Comparison of ENCODE assay signal across 1 cellular context in the genomic region with DNA sequence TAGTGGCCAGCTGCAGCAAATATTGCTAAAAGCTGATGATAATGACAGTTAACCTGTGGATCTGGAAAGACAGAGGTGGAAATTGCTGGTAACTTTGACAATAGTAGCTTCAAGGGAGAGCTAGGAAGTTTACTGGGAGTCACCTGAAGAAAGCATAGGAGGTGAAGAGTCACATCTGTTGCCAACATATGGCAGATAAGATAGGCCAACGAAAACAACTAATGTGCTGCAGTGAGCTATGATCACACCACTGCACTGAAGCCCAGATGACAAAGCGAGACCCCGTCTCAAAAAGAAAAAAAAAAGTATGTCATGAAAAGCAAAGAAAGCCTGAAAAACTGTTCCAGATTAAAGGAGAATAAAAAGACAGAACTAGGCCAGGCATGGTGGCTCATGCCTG.
TF ChIP-seq lines count a peak whose summit lies in the region.

No MANE protein-coding gene starts in this region.

TF ChIP-seq in K562, 482 proteins besides CTCF, POLR2A, EP300 and RAD21 (continues in another document):
- TF ChIP-seq KLF16 (IDR thresholded peaks at IDR 0.05): peak; percentile 70
- TF ChIP-seq, protein P1, sequence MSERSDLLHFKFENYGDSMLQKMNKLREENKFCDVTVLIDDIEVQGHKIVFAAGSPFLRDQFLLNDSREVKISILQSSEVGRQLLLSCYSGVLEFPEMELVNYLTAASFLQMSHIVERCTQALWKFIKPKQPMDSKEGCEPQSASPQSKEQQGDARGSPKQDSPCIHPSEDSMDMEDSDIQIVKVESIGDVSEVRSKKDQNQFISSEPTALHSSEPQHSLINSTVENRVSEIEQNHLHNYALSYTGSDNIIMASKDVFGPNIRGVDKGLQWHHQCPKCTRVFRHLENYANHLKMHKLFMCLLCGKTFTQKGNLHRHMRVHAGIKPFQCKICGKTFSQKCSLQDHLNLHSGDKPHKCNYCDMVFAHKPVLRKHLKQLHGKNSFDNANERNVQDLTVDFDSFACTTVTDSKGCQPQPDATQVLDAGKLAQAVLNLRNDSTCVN (CRISPR knock-in tag; IDR thresholded peaks at IDR 0.05): no peak
- TF ChIP-seq ATF1 (CRISPR knock-in tag; IDR thresholded peaks at IDR 0.05): no peak
- TF ChIP-seq ATF1 (tag; IDR thresholded peaks at IDR 0.05): 0 out of 2 replicates have a peak, but pooled peaks have one; percentile 18
- no peak for TF ChIP-seq RFX5 (IDR thresholded peaks at IDR 0.05; ENCODE audit: low read depth, low read length)
- TF ChIP-seq DPF2 (IDR thresholded peaks at IDR 0.05): peak; percentile 96
- TF ChIP-seq, protein P2, sequence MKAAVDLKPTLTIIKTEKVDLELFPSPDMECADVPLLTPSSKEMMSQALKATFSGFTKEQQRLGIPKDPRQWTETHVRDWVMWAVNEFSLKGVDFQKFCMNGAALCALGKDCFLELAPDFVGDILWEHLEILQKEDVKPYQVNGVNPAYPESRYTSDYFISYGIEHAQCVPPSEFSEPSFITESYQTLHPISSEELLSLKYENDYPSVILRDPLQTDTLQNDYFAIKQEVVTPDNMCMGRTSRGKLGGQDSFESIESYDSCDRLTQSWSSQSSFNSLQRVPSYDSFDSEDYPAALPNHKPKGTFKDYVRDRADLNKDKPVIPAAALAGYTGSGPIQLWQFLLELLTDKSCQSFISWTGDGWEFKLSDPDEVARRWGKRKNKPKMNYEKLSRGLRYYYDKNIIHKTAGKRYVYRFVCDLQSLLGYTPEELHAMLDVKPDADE (conservative IDR thresholded peaks at IDR 0.05; ENCODE audit: control insufficient read depth, low read depth, low read length): no peak
- peak; percentile 33; the same call in 1 of the 2 replicates for TF ChIP-seq MTA1 (IDR thresholded peaks at IDR 0.05; ENCODE audit: borderline replicate concordance)
- 0 out of 2 replicates have a peak, but pooled peaks have one; percentile 39 for TF ChIP-seq RNF2 (IDR thresholded peaks at IDR 0.05)
- peak; percentile 86; the same call in 1 of the 2 replicates for TF ChIP-seq LEF1 (IDR thresholded peaks at IDR 0.05)
- peak; percentile 47 for TF ChIP-seq GATA2 (CRISPR knock-in tag; IDR thresholded peaks at IDR 0.05)
- TF ChIP-seq SMARCA4 (IDR thresholded peaks at IDR 0.05): peak; percentile 92
- TF ChIP-seq, protein P3, sequence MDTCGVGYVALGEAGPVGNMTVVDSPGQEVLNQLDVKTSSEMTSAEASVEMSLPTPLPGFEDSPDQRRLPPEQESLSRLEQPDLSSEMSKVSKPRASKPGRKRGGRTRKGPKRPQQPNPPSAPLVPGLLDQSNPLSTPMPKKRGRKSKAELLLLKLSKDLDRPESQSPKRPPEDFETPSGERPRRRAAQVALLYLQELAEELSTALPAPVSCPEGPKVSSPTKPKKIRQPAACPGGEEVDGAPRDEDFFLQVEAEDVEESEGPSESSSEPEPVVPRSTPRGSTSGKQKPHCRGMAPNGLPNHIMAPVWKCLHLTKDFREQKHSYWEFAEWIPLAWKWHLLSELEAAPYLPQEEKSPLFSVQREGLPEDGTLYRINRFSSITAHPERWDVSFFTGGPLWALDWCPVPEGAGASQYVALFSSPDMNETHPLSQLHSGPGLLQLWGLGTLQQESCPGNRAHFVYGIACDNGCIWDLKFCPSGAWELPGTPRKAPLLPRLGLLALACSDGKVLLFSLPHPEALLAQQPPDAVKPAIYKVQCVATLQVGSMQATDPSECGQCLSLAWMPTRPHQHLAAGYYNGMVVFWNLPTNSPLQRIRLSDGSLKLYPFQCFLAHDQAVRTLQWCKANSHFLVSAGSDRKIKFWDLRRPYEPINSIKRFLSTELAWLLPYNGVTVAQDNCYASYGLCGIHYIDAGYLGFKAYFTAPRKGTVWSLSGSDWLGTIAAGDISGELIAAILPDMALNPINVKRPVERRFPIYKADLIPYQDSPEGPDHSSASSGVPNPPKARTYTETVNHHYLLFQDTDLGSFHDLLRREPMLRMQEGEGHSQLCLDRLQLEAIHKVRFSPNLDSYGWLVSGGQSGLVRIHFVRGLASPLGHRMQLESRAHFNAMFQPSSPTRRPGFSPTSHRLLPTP (IDR thresholded peaks at IDR 0.05; ENCODE audit: borderline replicate concordance, extremely low read depth, insufficient read length): no peak
- TF ChIP-seq, protein P4, sequence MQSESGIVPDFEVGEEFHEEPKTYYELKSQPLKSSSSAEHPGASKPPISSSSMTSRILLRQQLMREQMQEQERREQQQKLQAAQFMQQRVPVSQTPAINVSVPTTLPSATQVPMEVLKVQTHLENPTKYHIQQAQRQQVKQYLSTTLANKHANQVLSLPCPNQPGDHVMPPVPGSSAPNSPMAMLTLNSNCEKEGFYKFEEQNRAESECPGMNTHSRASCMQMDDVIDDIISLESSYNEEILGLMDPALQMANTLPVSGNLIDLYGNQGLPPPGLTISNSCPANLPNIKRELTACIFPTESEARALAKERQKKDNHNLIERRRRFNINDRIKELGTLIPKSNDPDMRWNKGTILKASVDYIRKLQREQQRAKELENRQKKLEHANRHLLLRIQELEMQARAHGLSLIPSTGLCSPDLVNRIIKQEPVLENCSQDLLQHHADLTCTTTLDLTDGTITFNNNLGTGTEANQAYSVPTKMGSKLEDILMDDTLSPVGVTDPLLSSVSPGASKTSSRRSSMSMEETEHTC (IDR thresholded peaks at IDR 0.05): peak; percentile 44; the same call in 1 of the 2 replicates
- TF ChIP-seq ZNF316 (IDR thresholded peaks at IDR 0.05): peak; percentile 41; the same call in 1 of the 2 replicates
- TF ChIP-seq, protein P5, sequence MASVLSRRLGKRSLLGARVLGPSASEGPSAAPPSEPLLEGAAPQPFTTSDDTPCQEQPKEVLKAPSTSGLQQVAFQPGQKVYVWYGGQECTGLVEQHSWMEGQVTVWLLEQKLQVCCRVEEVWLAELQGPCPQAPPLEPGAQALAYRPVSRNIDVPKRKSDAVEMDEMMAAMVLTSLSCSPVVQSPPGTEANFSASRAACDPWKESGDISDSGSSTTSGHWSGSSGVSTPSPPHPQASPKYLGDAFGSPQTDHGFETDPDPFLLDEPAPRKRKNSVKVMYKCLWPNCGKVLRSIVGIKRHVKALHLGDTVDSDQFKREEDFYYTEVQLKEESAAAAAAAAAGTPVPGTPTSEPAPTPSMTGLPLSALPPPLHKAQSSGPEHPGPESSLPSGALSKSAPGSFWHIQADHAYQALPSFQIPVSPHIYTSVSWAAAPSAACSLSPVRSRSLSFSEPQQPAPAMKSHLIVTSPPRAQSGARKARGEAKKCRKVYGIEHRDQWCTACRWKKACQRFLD (CRISPR knock-in tag; IDR thresholded peaks at IDR 0.05): 0 out of 2 replicates have a peak, but pooled peaks have one; percentile 40
- TF ChIP-seq JUND (IDR thresholded peaks at IDR 0.05; ENCODE audit: borderline replicate concordance, low read depth, low read length): peak; percentile 65; the same call in 1 of the 2 replicates
- TF ChIP-seq JUND (tag; IDR thresholded peaks at IDR 0.05; ENCODE audit: borderline replicate concordance, low read depth, low read length): no peak; the same call in 2 of the 3 replicates
- TF ChIP-seq, protein P6, sequence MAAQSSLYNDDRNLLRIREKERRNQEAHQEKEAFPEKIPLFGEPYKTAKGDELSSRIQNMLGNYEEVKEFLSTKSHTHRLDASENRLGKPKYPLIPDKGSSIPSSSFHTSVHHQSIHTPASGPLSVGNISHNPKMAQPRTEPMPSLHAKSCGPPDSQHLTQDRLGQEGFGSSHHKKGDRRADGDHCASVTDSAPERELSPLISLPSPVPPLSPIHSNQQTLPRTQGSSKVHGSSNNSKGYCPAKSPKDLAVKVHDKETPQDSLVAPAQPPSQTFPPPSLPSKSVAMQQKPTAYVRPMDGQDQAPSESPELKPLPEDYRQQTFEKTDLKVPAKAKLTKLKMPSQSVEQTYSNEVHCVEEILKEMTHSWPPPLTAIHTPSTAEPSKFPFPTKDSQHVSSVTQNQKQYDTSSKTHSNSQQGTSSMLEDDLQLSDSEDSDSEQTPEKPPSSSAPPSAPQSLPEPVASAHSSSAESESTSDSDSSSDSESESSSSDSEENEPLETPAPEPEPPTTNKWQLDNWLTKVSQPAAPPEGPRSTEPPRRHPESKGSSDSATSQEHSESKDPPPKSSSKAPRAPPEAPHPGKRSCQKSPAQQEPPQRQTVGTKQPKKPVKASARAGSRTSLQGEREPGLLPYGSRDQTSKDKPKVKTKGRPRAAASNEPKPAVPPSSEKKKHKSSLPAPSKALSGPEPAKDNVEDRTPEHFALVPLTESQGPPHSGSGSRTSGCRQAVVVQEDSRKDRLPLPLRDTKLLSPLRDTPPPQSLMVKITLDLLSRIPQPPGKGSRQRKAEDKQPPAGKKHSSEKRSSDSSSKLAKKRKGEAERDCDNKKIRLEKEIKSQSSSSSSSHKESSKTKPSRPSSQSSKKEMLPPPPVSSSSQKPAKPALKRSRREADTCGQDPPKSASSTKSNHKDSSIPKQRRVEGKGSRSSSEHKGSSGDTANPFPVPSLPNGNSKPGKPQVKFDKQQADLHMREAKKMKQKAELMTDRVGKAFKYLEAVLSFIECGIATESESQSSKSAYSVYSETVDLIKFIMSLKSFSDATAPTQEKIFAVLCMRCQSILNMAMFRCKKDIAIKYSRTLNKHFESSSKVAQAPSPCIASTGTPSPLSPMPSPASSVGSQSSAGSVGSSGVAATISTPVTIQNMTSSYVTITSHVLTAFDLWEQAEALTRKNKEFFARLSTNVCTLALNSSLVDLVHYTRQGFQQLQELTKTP (IDR thresholded peaks at IDR 0.05; ENCODE audit: low read depth in 1 of 2, partially characterized antibody in 2 of 2): peak in 1 of 2 experiments; percentile 61
- TF ChIP-seq TRIM24 (IDR thresholded peaks at IDR 0.05): peak; percentile 82 to 85
- peak; percentile 11; the same call in 1 of the 2 replicates for TF ChIP-seq MAFG (tag; conservative IDR thresholded peaks at IDR 0.05)
- TF ChIP-seq NR1H2 (CRISPR knock-in tag; IDR thresholded peaks at IDR 0.05): no peak
- peak; percentile 47 for TF ChIP-seq NFE2 (IDR thresholded peaks at IDR 0.05; ENCODE audit: low read depth)
- TF ChIP-seq, protein P7, sequence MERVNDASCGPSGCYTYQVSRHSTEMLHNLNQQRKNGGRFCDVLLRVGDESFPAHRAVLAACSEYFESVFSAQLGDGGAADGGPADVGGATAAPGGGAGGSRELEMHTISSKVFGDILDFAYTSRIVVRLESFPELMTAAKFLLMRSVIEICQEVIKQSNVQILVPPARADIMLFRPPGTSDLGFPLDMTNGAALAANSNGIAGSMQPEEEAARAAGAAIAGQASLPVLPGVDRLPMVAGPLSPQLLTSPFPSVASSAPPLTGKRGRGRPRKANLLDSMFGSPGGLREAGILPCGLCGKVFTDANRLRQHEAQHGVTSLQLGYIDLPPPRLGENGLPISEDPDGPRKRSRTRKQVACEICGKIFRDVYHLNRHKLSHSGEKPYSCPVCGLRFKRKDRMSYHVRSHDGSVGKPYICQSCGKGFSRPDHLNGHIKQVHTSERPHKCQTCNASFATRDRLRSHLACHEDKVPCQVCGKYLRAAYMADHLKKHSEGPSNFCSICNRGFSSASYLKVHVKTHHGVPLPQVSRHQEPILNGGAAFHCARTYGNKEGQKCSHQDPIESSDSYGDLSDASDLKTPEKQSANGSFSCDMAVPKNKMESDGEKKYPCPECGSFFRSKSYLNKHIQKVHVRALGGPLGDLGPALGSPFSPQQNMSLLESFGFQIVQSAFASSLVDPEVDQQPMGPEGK (CRISPR knock-in tag; IDR thresholded peaks at IDR 0.05; ENCODE audit: borderline replicate concordance): no peak
- peak; percentile 42; the same call in 1 of the 2 replicates for TF ChIP-seq CXXC5 (CRISPR knock-in tag; IDR thresholded peaks at IDR 0.05)
- peak; percentile 90 for TF ChIP-seq CBFA2T2 (conservative IDR thresholded peaks at IDR 0.05)
- TF ChIP-seq CREM (IDR thresholded peaks at IDR 0.05; ENCODE audit: low read depth): peak; percentile 62; the same call in 1 of the 2 replicates
- no peak for TF ChIP-seq KAT7 (CRISPR knock-in tag; IDR thresholded peaks at IDR 0.05; ENCODE audit: borderline replicate concordance)
- TF ChIP-seq HDAC3 (IDR thresholded peaks at IDR 0.05; ENCODE audit: borderline replicate concordance, partially characterized antibody): no peak
- peak in 1 of 2 experiments; percentile 49; a peak in 2 of 4 replicates for TF ChIP-seq HDAC1 (IDR thresholded peaks at IDR 0.05)
- TF ChIP-seq FOXM1 (IDR thresholded peaks at IDR 0.05; ENCODE audit: low read depth): peak; percentile 62
- TF ChIP-seq FOXM1 (CRISPR knock-in tag; IDR thresholded peaks at IDR 0.05; ENCODE audit: low read depth): no peak
- peak; percentile 56; the same call in 1 of the 2 replicates for TF ChIP-seq CTBP1 (IDR thresholded peaks at IDR 0.05; ENCODE audit: borderline replicate concordance)
- TF ChIP-seq ZNF766 (CRISPR knock-in tag; conservative IDR thresholded peaks at IDR 0.05): no peak
- TF ChIP-seq PML (IDR thresholded peaks at IDR 0.05; ENCODE audit: low read length): peak; percentile 40; the same call in 1 of the 2 replicates
- peak; percentile 54; the same call in 1 of the 2 replicates for TF ChIP-seq NFATC3 (IDR thresholded peaks at IDR 0.05)
- peak; percentile 41 for TF ChIP-seq CCNT2 (IDR thresholded peaks at IDR 0.05; ENCODE audit: borderline replicate concordance, extremely low read depth, insufficient read length, low read depth, low read length)
- TF ChIP-seq NCOA1 (IDR thresholded peaks at IDR 0.05; ENCODE audit: low read depth): peak; percentile 62; the same call in 1 of the 2 replicates
- 0 out of 2 replicates have a peak, but pooled peaks have one; percentile 12 for TF ChIP-seq MECOM (CRISPR knock-in tag; IDR thresholded peaks at IDR 0.05)
- TF ChIP-seq ZNF76 (CRISPR knock-in tag; IDR thresholded peaks at IDR 0.05; ENCODE audit: borderline replicate concordance): no peak
- TF ChIP-seq ADNP (tag; IDR thresholded peaks at IDR 0.05): 0 out of 2 replicates have a peak, but pooled peaks have one; percentile 16
- peak in 1 of 2 experiments; percentile 84; a peak in 1 of 4 replicates for TF ChIP-seq RCOR1 (IDR thresholded peaks at IDR 0.05; ENCODE audit: borderline replicate concordance in 1 of 2, low read depth in 2 of 2, low read length in 2 of 2)
- 0 out of 2 replicates have a peak, but pooled peaks have one; percentile 10 for TF ChIP-seq HCFC1 (IDR thresholded peaks at IDR 0.05; ENCODE audit: low read depth, low read length)
- TF ChIP-seq POLR2AphosphoS5 (IDR thresholded peaks at IDR 0.05; ENCODE audit: control insufficient read depth, insufficient read depth, low read depth, low read length): peak; percentile 76
- TF ChIP-seq SOX6 (IDR thresholded peaks at IDR 0.05): peak; percentile 86
- TF ChIP-seq, protein P8, sequence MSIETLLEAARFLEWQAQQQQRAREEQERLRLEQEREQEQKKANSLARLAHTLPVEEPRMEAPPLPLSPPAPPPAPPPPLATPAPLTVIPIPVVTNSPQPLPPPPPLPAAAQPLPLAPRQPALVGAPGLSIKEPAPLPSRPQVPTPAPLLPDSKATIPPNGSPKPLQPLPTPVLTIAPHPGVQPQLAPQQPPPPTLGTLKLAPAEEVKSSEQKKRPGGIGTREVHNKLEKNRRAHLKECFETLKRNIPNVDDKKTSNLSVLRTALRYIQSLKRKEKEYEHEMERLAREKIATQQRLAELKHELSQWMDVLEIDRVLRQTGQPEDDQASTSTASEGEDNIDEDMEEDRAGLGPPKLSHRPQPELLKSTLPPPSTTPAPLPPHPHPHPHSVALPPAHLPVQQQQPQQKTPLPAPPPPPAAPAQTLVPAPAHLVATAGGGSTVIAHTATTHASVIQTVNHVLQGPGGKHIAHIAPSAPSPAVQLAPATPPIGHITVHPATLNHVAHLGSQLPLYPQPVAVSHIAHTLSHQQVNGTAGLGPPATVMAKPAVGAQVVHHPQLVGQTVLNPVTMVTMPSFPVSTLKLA (conservative IDR thresholded peaks at IDR 0.05): peak in 1 of 2 experiments; percentile 10; a peak in 1 of 4 replicates
- 0 out of 2 replicates have a peak, but pooled peaks have one; percentile 13 for TF ChIP-seq EP400 (IDR thresholded peaks at IDR 0.05)
- peak; percentile 31 for TF ChIP-seq TAF9B (IDR thresholded peaks at IDR 0.05; ENCODE audit: partially characterized antibody)
- TF ChIP-seq FOS (IDR thresholded peaks at IDR 0.05; ENCODE audit: extremely low read depth, insufficient read length): no peak
